Comparison of ENCODE assay signal across 24 cellular contexts in the genomic region with DNA sequence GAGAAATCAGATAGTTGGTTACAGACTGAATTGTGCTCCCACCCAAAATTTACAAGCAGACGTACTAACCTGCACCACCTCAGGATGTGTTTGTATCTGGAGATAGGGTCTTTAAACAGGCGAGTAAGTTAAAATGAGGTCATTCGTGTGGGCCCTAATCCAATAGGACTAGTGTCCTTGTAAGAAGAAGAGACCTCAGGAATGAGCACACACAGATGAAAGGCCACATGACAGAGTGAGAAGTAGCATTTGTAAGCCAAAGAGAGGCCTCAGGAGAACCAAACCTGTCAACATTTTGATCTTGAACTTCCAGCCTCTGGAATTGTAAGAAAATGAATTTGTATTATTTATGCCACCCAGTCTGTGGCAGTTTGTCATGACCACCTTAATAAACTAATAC.
"Had no signal": no experiment of that assay in that cellular context is flagged by ENCODE, and none has a peak within 500 bp of the region (broad histone marks: within the 10 kb centered on the region; RNA-seq: fewer than 3 reads in every experiment).

No MANE protein-coding gene starts in this region.

- H3K36me3 Mint-ChIP-seq: immature natural killer cell had no signal

- H3K79me2 ChIP-seq: hepatocyte had no signal

- H3K9me3 ChIP-seq: colonic mucosa, lower lobe of right lung had no signal

- DNase-seq: cerebellar nuclear complex; colonic mucosa; cortex of kidney; effector CD8-positive, alpha-beta T cell; effector memory CD8-positive, alpha-beta T cell; endodermal cell; erythroblast; foreskin keratinocyte; heart left ventricle; hypothalamus; immature natural killer cell; islet precursor cell; kidney; kidney glomerular epithelial cell; left colon; lower lobe of right lung; mesenchymal stem cell; midbrain had no signal

- H3K4me1 Mint-ChIP-seq: endodermal cell, immature natural killer cell had no signal

- H2AFZ ChIP-seq: hepatocyte had no signal

- H3K4me3 ChIP-seq: colonic mucosa, gastroesophageal sphincter, heart left ventricle, hepatocyte, lower lobe of right lung had no signal

- H3K27me3 Mint-ChIP-seq: dendritic cell treated with granulocyte-macrophage colony-stimulating factor and Interleukin-4, amounts not matched to agents 40 ng/mL and 50 ng/mL, for 4 days; effector memory CD8-positive, alpha-beta T cell had no signal

- H3K9me3 Mint-ChIP-seq: endodermal cell had no signal

- H3K4me1 ChIP-seq: colonic mucosa, foreskin keratinocyte, gastroesophageal sphincter, lower lobe of right lung had no signal

- H3K27ac Mint-ChIP-seq: dendritic cell treated with granulocyte-macrophage colony-stimulating factor and Interleukin-4, amounts not matched to agents 40 ng/mL and 50 ng/mL, for 4 days; effector memory CD8-positive, alpha-beta T cell; endodermal cell; immature natural killer cell had no signal

- ATAC-seq: effector memory CD8-positive, alpha-beta T cell; esophagus mucosa; foreskin keratinocyte; gastroesophageal sphincter; left colon; left lobe of liver; lower lobe of right lung had no signal

- H3K4me2 ChIP-seq: hepatocyte had no signal

- H3K4me3 Mint-ChIP-seq: dendritic cell treated with granulocyte-macrophage colony-stimulating factor and Interleukin-4, amounts not matched to agents 40 ng/mL and 50 ng/mL, for 4 days; effector memory CD8-positive, alpha-beta T cell; endodermal cell; immature natural killer cell had no signal

- H3K27me3 ChIP-seq: colonic mucosa, foreskin keratinocyte, gastroesophageal sphincter, heart left ventricle, hepatocyte had no signal

- H3K27ac ChIP-seq: colonic mucosa, epithelial cell of prostate, foreskin keratinocyte, gastroesophageal sphincter, hepatocyte, lower lobe of right lung had no signal

- H3K36me3 ChIP-seq: colonic mucosa, gastroesophageal sphincter, heart left ventricle, lower lobe of right lung had no signal
